9 cellular contexts compared by ENCODE assay signal in the genomic region with DNA sequence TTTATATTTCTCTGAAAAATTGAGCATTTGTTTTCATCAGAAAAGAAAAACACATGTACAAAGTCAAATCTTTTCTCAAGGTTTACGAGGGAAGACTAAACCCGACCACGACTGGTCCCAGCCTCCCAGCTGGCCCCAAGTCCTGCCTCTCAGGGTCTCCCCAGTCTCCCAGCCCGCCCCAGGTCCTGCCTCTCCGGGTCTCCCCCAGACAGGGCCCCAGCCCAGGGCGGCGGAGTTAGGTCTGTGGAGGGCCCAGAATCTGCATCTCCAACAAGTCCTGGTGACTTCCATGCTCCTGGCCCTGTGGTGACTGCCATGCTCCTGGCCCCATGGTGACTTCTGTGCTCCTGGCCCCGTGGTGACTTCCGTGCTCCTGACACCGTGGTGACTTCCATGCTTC.
"Had no signal": no experiment of that assay in that cellular context is flagged by ENCODE, and none has a peak within 500 bp of the region (broad histone marks: within the 10 kb centered on the region; RNA-seq: fewer than 3 reads in every experiment).

No MANE protein-coding gene starts in this region.

- H3K4me1 ChIP-seq: HAP-1 had no signal

- H2AFZ ChIP-seq: GM23248 had no signal

- ATAC-seq: HCT116, K562 had no signal

- H3K27ac ChIP-seq: GM23248 had no signal

- H3K36me3 ChIP-seq: HAP-1 had no signal

- H3K4me3 ChIP-seq: GM23248, HAP-1, K562 had no signal

- H3K9ac ChIP-seq: GM23248 had no signal

- DNase-seq: GM23248, GOT3, H7, HFFc6, IMR-90, KG1 had no signal

- H3K9me3 ChIP-seq: HAP-1 had no signal
